8 cellular contexts compared by ENCODE assay signal in the genomic region with DNA sequence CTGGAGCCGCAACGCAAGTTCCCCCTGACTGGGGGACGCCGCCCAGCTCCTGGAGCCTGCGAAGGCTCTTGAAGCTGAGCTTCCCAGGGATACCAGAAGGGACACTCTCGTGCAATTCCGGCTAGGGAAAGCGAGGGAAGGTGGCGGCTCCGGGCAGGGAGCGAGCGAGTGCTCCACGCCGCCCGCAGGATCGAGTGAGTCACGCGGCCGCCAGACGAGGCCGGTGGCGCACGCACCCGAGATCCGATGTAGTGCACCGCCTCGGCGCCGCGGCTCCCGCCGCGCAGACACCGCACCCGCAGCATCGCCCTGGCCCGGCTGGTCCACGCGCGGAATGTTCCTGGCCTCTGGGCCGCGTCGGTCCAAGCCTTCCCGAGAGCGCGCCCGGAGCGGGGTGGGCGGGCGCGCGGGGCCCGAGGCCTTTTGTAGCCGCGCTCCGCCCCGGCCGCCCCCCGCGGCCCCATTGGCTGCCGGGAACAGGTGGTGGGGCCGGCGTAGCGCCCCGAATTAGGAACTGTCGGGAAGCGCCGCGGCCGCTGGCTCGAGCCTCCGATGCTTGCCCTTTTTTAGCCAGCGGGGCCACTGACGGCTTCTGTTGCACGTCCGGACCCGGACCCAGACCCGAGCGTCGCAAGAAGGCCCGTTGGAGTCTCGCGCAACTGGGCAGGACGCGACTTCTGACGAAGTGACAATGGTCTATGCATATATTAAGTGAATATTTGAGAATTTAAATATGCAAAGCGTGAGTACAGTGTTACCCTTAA.
DNase-seq lines count a peak whose midpoint lies in the region; ATAC-seq and TF ChIP-seq lines count a peak whose summit lies in the region.

A gene with protein sequence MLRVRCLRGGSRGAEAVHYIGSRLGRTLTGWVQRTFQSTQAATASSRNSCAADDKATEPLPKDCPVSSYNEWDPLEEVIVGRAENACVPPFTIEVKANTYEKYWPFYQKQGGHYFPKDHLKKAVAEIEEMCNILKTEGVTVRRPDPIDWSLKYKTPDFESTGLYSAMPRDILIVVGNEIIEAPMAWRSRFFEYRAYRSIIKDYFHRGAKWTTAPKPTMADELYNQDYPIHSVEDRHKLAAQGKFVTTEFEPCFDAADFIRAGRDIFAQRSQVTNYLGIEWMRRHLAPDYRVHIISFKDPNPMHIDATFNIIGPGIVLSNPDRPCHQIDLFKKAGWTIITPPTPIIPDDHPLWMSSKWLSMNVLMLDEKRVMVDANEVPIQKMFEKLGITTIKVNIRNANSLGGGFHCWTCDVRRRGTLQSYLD (minus strand): TSS at position 396 of the 764 bp plus-strand sequence. CDS start 91 bp downstream, at position 305.

- H3K27me3 ChIP-seq in rectal smooth muscle tissue (ENCODE audit: control insufficient read depth, insufficient read depth, low read length): no peaks in the 10 kb centered on the region

- peak; percentile 62 for TF ChIP-seq CTCF in astrocyte of the cerebellum (IDR thresholded peaks at IDR 0.05; ENCODE audit: low read depth, low read length, missing control alignments)

- no peaks in the 10 kb centered on the region for H3K36me3 ChIP-seq in rectal smooth muscle tissue (ENCODE audit: control insufficient read depth, insufficient read depth, low read length)

- in situ Hi-C loops in astrocyte of the cerebellum (cut with HindIII; ENCODE audit: low sequenced_read_pairs): loop anchor here (5.0 kb wide), 1 partner anchor 176 kb away; no protein-coding TSS in a partner anchor

- H3K4me1 ChIP-seq in rectal smooth muscle tissue (ENCODE audit: control insufficient read depth, insufficient read depth, low read length): peaks cover 16% of the 10 kb centered on the region

- ATAC-seq in GM21367 (IDR thresholded peaks at IDR 0.05; ENCODE audit: unreplicated experiment): peak; percentile 67

- peak within 1 kb of the TSS; percentile 43 for H3K4me3 ChIP-seq in astrocyte of the cerebellum (ENCODE audit: low read depth, low read length)
- H3K4me3 ChIP-seq in rectal smooth muscle tissue (ENCODE audit: low read length): peak within 1 kb of the TSS; percentile 88

- DNase-seq in EL (peak; percentile 86), HPDE6-E6E7 (ENCODE audit: extremely low spot score) (peak; percentile 85), SKM-1 (lab: John Stamatoyannopoulos, UW; ENCODE audit: unreplicated experiment) (peak; percentile 47), astrocyte of the cerebellum (ENCODE audit: low read depth) (peak; percentile 65), hippocampal formation (lab: John Stamatoyannopoulos, UW) (peak; percentile 84 to 89), SHP77 treated with DMSO at 0.1 percent for 48 hours (lab: John Stamatoyannopoulos, UW) (no peak)

- H3K9ac ChIP-seq in rectal smooth muscle tissue (ENCODE audit: low read length): peak within 1 kb of the TSS; percentile 63

- H3K27ac ChIP-seq in rectal smooth muscle tissue (ENCODE audit: low read depth, low read length): peak within 1 kb of the TSS; percentile 84
